ENCODE assay signal across 15 cellular contexts in the genomic region with DNA sequence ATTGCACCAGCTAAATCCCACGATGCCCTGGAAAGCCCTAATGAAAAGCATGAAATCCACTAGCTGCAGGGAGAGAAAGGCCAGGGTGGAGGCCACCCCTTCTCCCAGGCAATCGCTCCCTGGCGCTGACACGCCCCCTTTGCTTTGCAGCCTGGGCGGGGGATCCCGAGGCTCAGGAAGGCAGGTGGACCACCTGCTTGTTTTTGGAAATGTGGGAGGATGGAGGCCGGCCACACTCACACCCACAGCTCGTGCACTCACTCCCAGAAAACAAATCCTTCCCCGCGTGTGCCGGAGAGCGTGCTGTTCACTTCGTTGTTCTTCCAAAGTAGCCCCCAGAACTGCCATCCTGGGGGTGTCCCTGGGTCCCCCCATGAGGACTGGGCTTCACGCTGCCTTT. TPM values are rescaled to one million over a fixed set of nuclear protein-coding genes. Genes with fewer than 3 reads are reported as not detected.
A peak's percentile ranks its signal among the peaks of the same experiment; 100 is the strongest.
DNase-seq lines count a peak whose midpoint lies in the region; ATAC-seq, FAIRE-seq and TF ChIP-seq lines count a peak whose summit lies in the region.
"Had no signal": no experiment of that assay in that cellular context is flagged by ENCODE, and none has a peak within 500 bp of the region (broad histone marks: within the 10 kb centered on the region; RNA-seq: fewer than 3 reads in every experiment).

No MANE protein-coding gene starts in this region.

- no peaks in the 10 kb centered on the region for H3K4me1 Mint-ChIP-seq in activated T-cell treated with anti-CD3 and anti-CD28 coated beads, Interleukin-2, amount 50 U/mL, for 72 hours (ENCODE audit: low read depth)

- no peak overlapping the region for H3K9ac ChIP-seq in HepG2 (ENCODE audit: insufficient read depth, low read depth, low read length)

- in situ Hi-C loops in HepG2 (cut with HindIII; ENCODE audit: extremely low pct_ligation_motif_present, low pct_unique_long_range_greater_than_20kb): no loop called here

- no peak overlapping the region for H3K27ac Mint-ChIP-seq in activated T-cell treated with anti-CD3 and anti-CD28 coated beads, Interleukin-2, amount 50 U/mL, for 72 hours
- H3K27ac Mint-ChIP-seq: CD4-positive, alpha-beta T cell; H9 had no signal

- no peaks in the 10 kb centered on the region for H3K27me3 ChIP-seq in right cardiac atrium (ENCODE audit: control insufficient read depth, insufficient read depth)
- no peaks in the 10 kb centered on the region for H3K27me3 ChIP-seq in psoas muscle (ENCODE audit: insufficient read depth in 3 of 3, low read length in 2 of 3)
- peaks cover 6 to 67% of the 10 kb centered on the region in 2 experiments for H3K27me3 ChIP-seq in HepG2 (ENCODE audit: control insufficient read depth in 1 of 2, insufficient read depth in 2 of 2, low read length in 2 of 2)

- TF ChIP-seq RAD21 in HepG2 (CRISPR knock-in tag; IDR thresholded peaks at IDR 0.05): no peak

- H3K27ac ChIP-seq in right cardiac atrium (ENCODE audit: low read length) (no peak overlapping the region), psoas muscle (peak overlapping the region; percentile 90), HepG2 (ENCODE audit: extremely low read length, insufficient read depth, low read length) (no peak overlapping the region)

- CTCF ChIA-PET in HepG2 (lab: Yijun Ruan, JAX; ENCODE audit: low intra/inter-chr PET ratio, low total read pairs): no interaction called here

- H2AFZ ChIP-seq in HepG2 (ENCODE audit: low read length): no peak overlapping the region

- no peak overlapping the region for H3K4me3 ChIP-seq in right cardiac atrium (ENCODE audit: low read length)
- no peak overlapping the region for H3K4me3 ChIP-seq in psoas muscle
- no peak overlapping the region for H3K4me3 ChIP-seq in HepG2 (replicated peaks in 1 of 3; ENCODE audit: insufficient read depth in 1 of 3, low read depth in 2 of 3, low read length in 3 of 3)

- WGBS in right cardiac atrium: 65% methylated on average over 14 of the region's 14 CpGs
- WGBS in psoas muscle, 3 donors: 71 to 87% (median 83%) methylated on average over 13 to 14 of the region's 14 CpGs
- WGBS in HepG2 (ENCODE audit: low lambda C conversion rate): 60% methylated on average over 5 of the region's 14 CpGs

- DNase-seq in right cardiac atrium (peak in 2 of 3 donors; percentile 2 to 22), Right ventricle myocardium superior (no peak), iPS-NIHi11 (ENCODE audit: low spot score) (peak; percentile 62), psoas muscle (peak in 1 of 2 donors; percentile 42), HepG2 (ENCODE audit: low spot score) (no peak)
- no peak for DNase-seq in activated T-cell treated with anti-CD3 and anti-CD28 coated beads, Interleukin-2, amount 50 U/mL, for 72 hours
- DNase-seq in stimulated activated CD4-positive, alpha-beta T cell treated with anti-CD3 and anti-CD28 coated beads, Interleukin-4, amount 100 ng/mL, for 1 hour: no peak
- DNase-seq: 8988T; AML-193; C1 segment of cervical spinal cord; Calu3; CD4-positive, alpha-beta T cell; DMS 273 treated with DMSO at 0.1 percent for 48 hours; H9; IMR-90 had no signal

- BruUV-seq in HepG2 (replicated peaks; lab: Mats Ljungman, UMichigan): no TSS peak

- H3K9me3 ChIP-seq in right cardiac atrium (ENCODE audit: control insufficient read depth, low read length) (no peaks in the 10 kb centered on the region), psoas muscle (no peaks in the 10 kb centered on the region), HepG2 (ENCODE audit: low read length) (0 out of 2 replicates have a peak, but pooled peaks cover 4% of the 10 kb centered on the region)

- H3K4me2 ChIP-seq in HepG2 (ENCODE audit: low read depth, low read length): no peak overlapping the region

- H3K36me3 Mint-ChIP-seq in activated T-cell treated with anti-CD3 and anti-CD28 coated beads, Interleukin-2, amount 50 U/mL, for 72 hours (ENCODE audit: insufficient read depth in 2 of 2): no peaks in the 10 kb centered on the region

- H3K36me3 ChIP-seq in psoas muscle (ENCODE audit: insufficient read depth in 1 of 2, low read depth in 1 of 2) (peaks cover 0 to 50% of the 10 kb centered on the region in 2 donors), HepG2 (replicated peaks in 1 of 2; ENCODE audit: control insufficient read depth in 1 of 2, insufficient read depth in 2 of 2, low read length in 2 of 2) (no peaks in the 10 kb centered on the region)

- ATAC-seq in right cardiac atrium (no peak), Right ventricle myocardium superior (ENCODE audit: poor library complexity) (no peak), psoas muscle (no peak), HepG2 (no peak)
- no peak for ATAC-seq in activated T-cell treated with anti-CD3 and anti-CD28 coated beads, Interleukin-2, amount 50 U/mL, for 72 hours (replicated peaks in 1 of 2)

- H3K4me1 ChIP-seq in right cardiac atrium (ENCODE audit: control insufficient read depth, insufficient read depth, low read length) (no peaks in the 10 kb centered on the region), psoas muscle (peaks cover 58% of the 10 kb centered on the region), HepG2 (ENCODE audit: insufficient read depth, low read length) (peaks cover 10% of the 10 kb centered on the region)

- no peak for FAIRE-seq in HepG2 (lab: Jason Lieb, UNC)

- H3K9me3 Mint-ChIP-seq in activated T-cell treated with anti-CD3 and anti-CD28 coated beads, Interleukin-2, amount 50 U/mL, for 72 hours: no peaks in the 10 kb centered on the region
- H3K9me3 Mint-ChIP-seq: CD4-positive, alpha-beta T cell had no signal

- TF ChIP-seq EP300 in HepG2 (IDR thresholded peaks at IDR 0.05; ENCODE audit: low read depth in 2 of 2, low read length in 2 of 2) (no peak), HepG2 (CRISPR knock-in tag; IDR thresholded peaks at IDR 0.05; ENCODE audit: borderline replicate concordance) (no peak)

- H3K79me2 ChIP-seq in HepG2 (ENCODE audit: insufficient read depth, low read length): no peaks in the 10 kb centered on the region

- H3K27me3 Mint-ChIP-seq in activated T-cell treated with anti-CD3 and anti-CD28 coated beads, Interleukin-2, amount 50 U/mL, for 72 hours (ENCODE audit: low read depth): no peaks in the 10 kb centered on the region
- H3K27me3 Mint-ChIP-seq: CD4-positive, alpha-beta T cell had no signal

- TF ChIP-seq CTCF in psoas muscle (IDR thresholded peaks at IDR 0.05) (no peak), HepG2 (CRISPR knock-in tag; IDR thresholded peaks at IDR 0.05) (no peak)

- H3K4me3 Mint-ChIP-seq in activated T-cell treated with anti-CD3 and anti-CD28 coated beads, Interleukin-2, amount 50 U/mL, for 72 hours: no peak overlapping the region
- H3K4me3 Mint-ChIP-seq: CD4-positive, alpha-beta T cell had no signal

- intact Hi-C loops in right cardiac atrium (cut with DNase I) (no loop called here), Right ventricle myocardium superior (cut with DNase I) (no loop called here), psoas muscle (cut with DNase I) (loop anchor here in 1 of 2 donors (5.0 kb wide), 1 partner anchor 63 kb away; no protein-coding TSS in a partner anchor), HepG2 (cut with micrococcal nuclease; ENCODE audit: unreplicated experiment) (no loop called here)

- H4K20me1 ChIP-seq in HepG2 (ENCODE audit: insufficient read depth, low read length): no peaks in the 10 kb centered on the region

- TF ChIP-seq POLR2A in HepG2 (IDR thresholded peaks at IDR 0.05; ENCODE audit: insufficient read depth in 1 of 2, low read depth in 2 of 2, low read length in 2 of 2): no peak

- POLR2A ChIA-PET in HepG2 (lab: Yijun Ruan, JAX): no interaction called here

RNA-seq across cellular contexts. Expression of a gene that starts 54.6 kb away (rescaled TPM):
- total RNA-seq in right cardiac atrium: 10 to 100 TPM in 2 of 4 donors, 1 to 10 TPM in 2; 6.2 to 17.4 (median 9.6) TPM
- polyA plus RNA-seq in right cardiac atrium: 4.2 TPM
- 26.8 TPM for total RNA-seq in Right ventricle myocardium superior
- total RNA-seq in psoas muscle: 100 to 1,000 TPM; 127 to 956 (median 461) TPM
- 100 to 1,000 TPM in 2 of 3 donors, 10 to 100 TPM in 1; 82.2 to 295 (median 123) TPM for polyA plus RNA-seq in psoas muscle
- under 1 TPM; 0.34 to 0.60 TPM for total RNA-seq in activated T-cell treated with anti-CD3 and anti-CD28 coated beads, Interleukin-2, amount 50 U/mL, for 72 hours
- 0.18 and 0.20 TPM in 2 replicates for total RNA-seq in HepG2 (2016; rRNA removed; fragmentation: Illumina TruSeq; extraction: Trizol)
- total RNA-seq in HepG2 (2016; cell fraction: cytosol; rRNA removed; fragmentation: Illumina TruSeq; extraction: Trizol; ENCODE audit: low read depth): not detected in 2 replicates
- total RNA-seq in HepG2 (2016; cell fraction: insoluble cytoplasmic fraction; rRNA removed; fragmentation: Illumina TruSeq; extraction: Trizol): not detected in 2 replicates
- not detected in 2 replicates for total RNA-seq in HepG2 (2016; cell fraction: membrane; rRNA removed; fragmentation: Illumina TruSeq; extraction: Trizol)
- total RNA-seq in HepG2 (2016; cell fraction: nucleus; rRNA removed; fragmentation: Illumina TruSeq; extraction: Trizol): not detected in 2 replicates
- polyA plus RNA-seq in HepG2 (2011; rRNA removed): 0.37 and 0.42 TPM in 2 replicates
- 0.35 and 0.46 TPM in 2 replicates for polyA plus RNA-seq in HepG2 (2011; cell fraction: cytosol; rRNA removed)
- 0.33 and 0.34 TPM in 2 replicates for polyA plus RNA-seq in HepG2 (2011; cell fraction: nucleus; rRNA removed)
- polyA plus RNA-seq in HepG2 (2012): 0.15 and 0.24 TPM in 2 replicates
- not detected in 2 replicates for polyA plus RNA-seq in HepG2 (2016; cell fraction: cytosol; fragmentation: Illumina TruSeq; extraction: Trizol; ENCODE audit: low read depth)
- not detected in 2 replicates for polyA plus RNA-seq in HepG2 (2016; cell fraction: insoluble cytoplasmic fraction; fragmentation: Illumina TruSeq; extraction: Trizol; ENCODE audit: low read depth)
- polyA plus RNA-seq in HepG2 (2016; cell fraction: membrane; fragmentation: Illumina TruSeq; extraction: Trizol; ENCODE audit: low read depth): 0.11 TPM in 1 of 2 replicates, not detected in the other
- polyA plus RNA-seq in HepG2 (2016; cell fraction: nucleus; fragmentation: Illumina TruSeq; extraction: Trizol; ENCODE audit: insufficient read depth, low read depth): not detected in 2 replicates
- polyA minus RNA-seq in HepG2 (2011; rRNA and poly(A)+ RNA removed; ENCODE audit: low replicate concordance): 2.2 and 7.6 TPM in 2 replicates
- 0.49 TPM in 1 of 2 replicates, not detected in the other for polyA minus RNA-seq in HepG2 (2011; cell fraction: cytosol; rRNA and poly(A)+ RNA removed)
- 0.12 and 0.52 TPM in 2 replicates for polyA minus RNA-seq in HepG2 (2011; cell fraction: nucleus; rRNA and poly(A)+ RNA removed)

Comparison
In these comparisons a context has a peak if more than half of its experiments do, and no peak if none do; other contexts are left out.
1. DNase-seq: peak in right cardiac atrium (2 of 3) and iPS-NIHi11 (single experiment); none in Right ventricle myocardium superior (single experiment), activated T-cell treated with anti-CD3 and anti-CD28 coated beads, Interleukin-2, amount 50 U/mL, for 72 hours (0 of 2), stimulated activated CD4-positive, alpha-beta T cell treated with anti-CD3 and anti-CD28 coated beads, Interleukin-4, amount 100 ng/mL, for 1 hour (single experiment) and HepG2 (single experiment).